ENCODE assay signal across 29 cellular contexts in genomic region chr7:153012203-153012602, GRCh38.
"Had no signal": no experiment of that assay in that cellular context is flagged by ENCODE, and none has a peak within 500 bp of the region (broad histone marks: within the 10 kb centered on the region; RNA-seq: fewer than 3 reads in every experiment).

No MANE protein-coding gene starts in this region.

- H3K4me1 ChIP-seq: stomach, suprapubic skin, testis, thyroid gland, tibial artery, tibial nerve, transverse colon, upper lobe of left lung, upper lobe of right lung, uterus, vagina had no signal

- FAIRE-seq: urothelium cell line had no signal

- H3K9me3 ChIP-seq: stomach, suprapubic skin, testis, thoracic aorta, thyroid gland, tibial artery, tibial nerve, transverse colon, upper lobe of left lung, upper lobe of right lung, uterus, vagina had no signal

- H3K4me3 ChIP-seq: stomach, suprapubic skin, testis, thoracic aorta, thyroid gland, tibial artery, tibial nerve, transverse colon, upper lobe of left lung, upper lobe of right lung, uterus, vagina had no signal

- H3K27me3 ChIP-seq: stomach, suprapubic skin, testis, thyroid gland, tibial artery, tibial nerve, transverse colon, upper lobe of left lung, upper lobe of right lung, uterus, vagina had no signal

- H3K36me3 Mint-ChIP-seq: stimulated activated effector memory CD8-positive, alpha-beta T cell treated with anti-CD3 and anti-CD28 coated beads, Interleukin-12 subunit alpha, Interleukin-12 subunit beta, amount 100 ng/mL, for 72 hours; stimulated activated memory B cell treated with anti-CD40 and anti-IgM and Interleukin-4, amounts not matched to agents 10 μg/mL and 1 μg/mL and 100 μg/mL, for 72 hours; stimulated activated naive B cell treated with anti-CD40 and anti-IgM and Interleukin-4, amounts not matched to agents 10 μg/mL and 1 μg/mL and 100 μg/mL, for 72 hours; type B pancreatic cell had no signal

- H3K4me3 Mint-ChIP-seq: stimulated activated effector memory CD8-positive, alpha-beta T cell treated with anti-CD3 and anti-CD28 coated beads, Interleukin-12 subunit alpha, Interleukin-12 subunit beta, amount 100 ng/mL, for 72 hours; stimulated activated memory B cell treated with anti-CD40 and anti-IgM and Interleukin-4, amounts not matched to agents 10 μg/mL and 1 μg/mL and 100 μg/mL, for 72 hours; stimulated activated naive B cell treated with anti-CD40 and anti-IgM and Interleukin-4, amounts not matched to agents 10 μg/mL and 1 μg/mL and 100 μg/mL, for 72 hours; stimulated activated naive CD8-positive, alpha-beta T cell treated with anti-CD3 and anti-CD28 coated beads, Interleukin-15, amount 100 ng/mL, for 72 hours; stimulated activated naive CD8-positive, alpha-beta T cell treated with anti-CD3 and anti-CD28 coated beads, Interleukin-15, Interleukin-2, amounts not matched to agents 100 ng/mL and 50 ng/mL, for 24 hours; type B pancreatic cell had no signal

- DNase-seq: stimulated activated CD4-positive, alpha-beta T cell treated with anti-CD3 and anti-CD28 coated beads, Interleukin-2, amount 100 ng/mL, for 48 hours; stimulated activated CD4-positive, alpha-beta T cell treated with anti-CD3 and anti-CD28 coated beads, Interleukin-4, amount 100 ng/mL, for 1 hour; stimulated activated CD4-positive, alpha-beta T cell treated with anti-CD3 and anti-CD28 coated beads, Interleukin-4, amount 100 ng/mL, for 24 hours; stimulated activated CD4-positive, alpha-beta T cell treated with anti-CD3 and anti-CD28 coated beads, Interleukin-4, amount 100 ng/mL, for 4 hours; stimulated activated CD8-positive, alpha-beta memory T cell treated with anti-CD3 and anti-CD28 coated beads, Interleukin-4, amount 100 ng/mL, for 48 hours; stimulated activated naive B cell treated with anti-CD40 and anti-IgM and Interleukin-4, amounts not matched to agents 10 μg/mL and 1 μg/mL and 100 μg/mL, for 72 hours; stimulated activated naive CD4-positive, alpha-beta T cell; stimulated activated naive CD4-positive, alpha-beta T cell treated with Interleukin-2 at 50 U/mL for 16 hours; stimulated activated naive CD8-positive, alpha-beta T cell treated with anti-CD3 and anti-CD28 coated beads, Interleukin-15, amount 100 ng/mL, for 72 hours; stimulated activated naive CD8-positive, alpha-beta T cell treated with anti-CD3 and anti-CD28 coated beads, Interleukin-15, Interleukin-2, amounts not matched to agents 100 U/mL and 50 U/mL, for 24 hours; stomach; substantia nigra; testis; thyroid gland; tibial artery; transverse colon; trophoblast cell; upper lobe of left lung; upper lobe of right lung; uterus had no signal

- H3K27ac ChIP-seq: stomach, suprapubic skin, testis, thoracic aorta, thyroid gland, tibial artery, tibial nerve, transverse colon, upper lobe of left lung, upper lobe of right lung, uterus, vagina had no signal

- H3K27ac Mint-ChIP-seq: stimulated activated effector memory CD8-positive, alpha-beta T cell treated with anti-CD3 and anti-CD28 coated beads, Interleukin-12 subunit alpha, Interleukin-12 subunit beta, amount 100 ng/mL, for 72 hours; stimulated activated memory B cell treated with anti-CD40 and anti-IgM and Interleukin-4, amounts not matched to agents 10 μg/mL and 1 μg/mL and 100 μg/mL, for 72 hours; stimulated activated naive B cell treated with anti-CD40 and anti-IgM and Interleukin-4, amounts not matched to agents 10 μg/mL and 1 μg/mL and 100 μg/mL, for 72 hours; stimulated activated naive CD8-positive, alpha-beta T cell treated with anti-CD3 and anti-CD28 coated beads, Interleukin-15, amount 100 ng/mL, for 72 hours; stimulated activated naive CD8-positive, alpha-beta T cell treated with anti-CD3 and anti-CD28 coated beads, Interleukin-15, Interleukin-2, amounts not matched to agents 100 ng/mL and 50 ng/mL, for 24 hours; type B pancreatic cell had no signal

- H3K36me3 ChIP-seq: stomach, suprapubic skin, thoracic aorta, thyroid gland, tibial artery, tibial nerve, transverse colon, upper lobe of left lung, upper lobe of right lung, uterus, vagina had no signal

- H3K27me3 Mint-ChIP-seq: stimulated activated memory B cell treated with anti-CD40 and anti-IgM and Interleukin-4, amounts not matched to agents 10 μg/mL and 1 μg/mL and 100 μg/mL, for 72 hours; stimulated activated naive B cell treated with anti-CD40 and anti-IgM and Interleukin-4, amounts not matched to agents 10 μg/mL and 1 μg/mL and 100 μg/mL, for 72 hours; stimulated activated naive CD8-positive, alpha-beta T cell treated with anti-CD3 and anti-CD28 coated beads, Interleukin-15, amount 100 ng/mL, for 72 hours; stimulated activated naive CD8-positive, alpha-beta T cell treated with anti-CD3 and anti-CD28 coated beads, Interleukin-15, Interleukin-2, amounts not matched to agents 100 ng/mL and 50 ng/mL, for 24 hours had no signal

- H3K4me1 Mint-ChIP-seq: stimulated activated effector memory CD8-positive, alpha-beta T cell treated with anti-CD3 and anti-CD28 coated beads, Interleukin-12 subunit alpha, Interleukin-12 subunit beta, amount 100 ng/mL, for 72 hours; stimulated activated memory B cell treated with anti-CD40 and anti-IgM and Interleukin-4, amounts not matched to agents 10 μg/mL and 1 μg/mL and 100 μg/mL, for 72 hours; stimulated activated naive B cell treated with anti-CD40 and anti-IgM and Interleukin-4, amounts not matched to agents 10 μg/mL and 1 μg/mL and 100 μg/mL, for 72 hours; stimulated activated naive CD8-positive, alpha-beta T cell treated with anti-CD3 and anti-CD28 coated beads, Interleukin-15, amount 100 ng/mL, for 72 hours had no signal

- ATAC-seq: stimulated activated effector memory CD8-positive, alpha-beta T cell treated with anti-CD3 and anti-CD28 coated beads, Interleukin-12 subunit alpha, Interleukin-12 subunit beta, amount 100 ng/mL, for 72 hours; stimulated activated memory B cell treated with anti-CD40 and anti-IgM and Interleukin-4, amounts not matched to agents 10 μg/mL and 1 μg/mL and 100 μg/mL, for 72 hours; stimulated activated naive B cell treated with anti-CD40 and anti-IgM and Interleukin-4, amounts not matched to agents 10 μg/mL and 1 μg/mL and 100 μg/mL, for 72 hours; stimulated activated naive CD8-positive, alpha-beta T cell treated with anti-CD3 and anti-CD28 coated beads, Interleukin-15, amount 100 ng/mL, for 72 hours; stimulated activated naive CD8-positive, alpha-beta T cell treated with anti-CD3 and anti-CD28 coated beads, Interleukin-15, Interleukin-2, amounts not matched to agents 100 U/mL and 50 U/mL, for 24 hours; upper lobe of right lung had no signal

- H3K9me3 Mint-ChIP-seq: stimulated activated memory B cell treated with anti-CD40 and anti-IgM and Interleukin-4, amounts not matched to agents 10 μg/mL and 1 μg/mL and 100 μg/mL, for 72 hours; stimulated activated naive CD8-positive, alpha-beta T cell treated with anti-CD3 and anti-CD28 coated beads, Interleukin-15, amount 100 ng/mL, for 72 hours; stimulated activated naive CD8-positive, alpha-beta T cell treated with anti-CD3 and anti-CD28 coated beads, Interleukin-15, Interleukin-2, amounts not matched to agents 100 ng/mL and 50 ng/mL, for 24 hours; type B pancreatic cell had no signal
